Comparison of ENCODE assay signal across 9 cellular contexts in the genomic region with DNA sequence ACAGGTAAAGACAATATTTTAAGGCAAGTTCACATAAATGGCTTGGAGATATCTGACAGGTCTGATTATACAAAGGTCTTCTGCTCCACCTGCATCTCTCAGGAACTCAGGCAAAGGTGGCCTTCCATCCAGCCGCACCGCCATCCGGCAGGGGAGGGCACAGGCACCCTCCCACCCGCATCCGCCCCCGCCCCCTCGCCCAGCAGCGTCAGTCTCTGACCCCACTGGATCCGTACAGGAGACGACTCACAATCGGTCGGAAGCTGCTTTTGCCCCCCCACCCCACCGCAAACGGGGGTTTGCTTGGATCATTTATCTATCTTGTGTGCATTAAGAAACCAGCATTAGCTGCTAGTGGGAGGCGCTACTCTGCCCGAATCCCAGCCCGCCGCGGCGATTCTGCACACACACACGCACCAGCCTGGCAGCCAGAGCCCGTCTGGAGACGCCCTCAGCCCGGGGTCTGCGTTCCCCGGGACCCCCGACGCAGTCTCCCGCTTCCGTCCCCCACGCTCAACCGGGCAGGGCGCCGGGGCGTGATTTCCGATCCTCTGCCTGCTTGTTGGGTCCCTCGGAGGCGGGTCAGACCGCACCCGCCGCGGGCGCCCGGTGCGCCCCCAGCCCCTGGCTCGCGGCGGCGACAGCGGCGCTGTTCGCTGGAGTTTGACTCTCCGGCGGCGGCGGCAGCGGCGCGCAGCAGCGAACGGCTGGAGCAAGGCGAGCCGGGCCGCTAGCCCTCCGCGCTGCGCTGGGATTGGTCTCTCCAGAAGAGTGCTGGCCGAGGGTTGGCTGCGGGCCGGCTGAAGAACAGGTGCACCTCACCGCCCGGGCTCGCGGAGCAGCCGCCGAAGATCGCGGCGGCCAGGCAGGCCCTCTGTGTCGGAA. TPM values are rescaled to one million over a fixed set of nuclear protein-coding genes. Genes with fewer than 3 reads are reported as not detected.
DNase-seq lines count a peak whose midpoint lies in the region; ATAC-seq and TF ChIP-seq lines count a peak whose summit lies in the region.
"Had no signal": no experiment of that assay in that cellular context is flagged by ENCODE, and none has a peak within 500 bp of the region (broad histone marks: within the 10 kb centered on the region; RNA-seq: fewer than 3 reads in every experiment).

No MANE protein-coding gene starts in this region.

- no peaks in the 10 kb centered on the region for H3K9me3 ChIP-seq in BLaER1 treated with 17β-estradiol and CSF1 and Interleukin-3, amounts not matched to agents 10 nM and 100 nM (replicated peaks in 1 of 11)
- no peaks in the 10 kb centered on the region for H3K9me3 ChIP-seq in body of pancreas
- H3K9me3 ChIP-seq in testis: no peaks in the 10 kb centered on the region

- peak overlapping the region in 9 of 11 experiments; percentile 40 to 83 (median 66); a peak in 18 of 22 replicates for H3K27ac ChIP-seq in BLaER1 treated with 17β-estradiol and CSF1 and Interleukin-3, amounts not matched to agents 10 nM and 100 nM
- H3K27ac ChIP-seq in body of pancreas (no peak overlapping the region), testis (no peak overlapping the region)

- H3K36me3 ChIP-seq in BLaER1 treated with 17β-estradiol and CSF1 and Interleukin-3, amounts not matched to agents 10 nM and 100 nM: no peaks in the 10 kb centered on the region
- H3K36me3 ChIP-seq in body of pancreas (replicated peaks in 1 of 2; ENCODE audit: insufficient read depth in 1 of 2, low read depth in 2 of 2) (no peaks in the 10 kb centered on the region), testis (ENCODE audit: low read depth, missing control alignments) (no peaks in the 10 kb centered on the region)

- intact Hi-C loops in body of pancreas (cut with DNase I) (no loop called here), testis (cut with DNase I; ENCODE audit: low total_unique reads) (no loop called here)

- peaks cover 0 to 55% (median 0%) of the 10 kb centered on the region in 11 experiments; a peak in 10 of 22 replicates for H3K27me3 ChIP-seq in BLaER1 treated with 17β-estradiol and CSF1 and Interleukin-3, amounts not matched to agents 10 nM and 100 nM
- peaks cover 0 to 26% of the 10 kb centered on the region in 2 donors for H3K27me3 ChIP-seq in body of pancreas
- no peaks in the 10 kb centered on the region for H3K27me3 ChIP-seq in testis

- TF ChIP-seq POLR2A in body of pancreas (IDR thresholded peaks at IDR 0.05) (no peak), testis (IDR thresholded peaks at IDR 0.05) (no peak)

- peak; percentile 57 to 81 (median 66) for DNase-seq in body of pancreas
- peak; percentile 20 for DNase-seq in inferior parietal cortex (ENCODE audit: extremely low spot score)
- DNase-seq in testis: peak; percentile 74
- DNase-seq in NCI-H1105 (lab: John Stamatoyannopoulos, UW): no peak
- DNase-seq in NCI-H526 treated with DMSO at 0.1 percent for 48 hours (lab: John Stamatoyannopoulos, UW): no peak

- peaks cover 15 to 64% (median 49%) of the 10 kb centered on the region in 10 experiments for H3K4me1 ChIP-seq in BLaER1 treated with 17β-estradiol and CSF1 and Interleukin-3, amounts not matched to agents 10 nM and 100 nM
- H3K4me1 ChIP-seq in body of pancreas (peaks cover 20% of the 10 kb centered on the region), testis (no peaks in the 10 kb centered on the region)

- ATAC-seq in HG03354 (IDR thresholded peaks at IDR 0.05; ENCODE audit: poor library complexity, severe bottlenecking, unreplicated experiment) (peak; percentile 62), body of pancreas (peak; percentile 85), GM18519 (IDR thresholded peaks at IDR 0.05; ENCODE audit: low FRiP score, unreplicated experiment) (no peak)

- TF ChIP-seq CTCF in body of pancreas (IDR thresholded peaks at IDR 0.05): no peak
- TF ChIP-seq CTCF in testis (IDR thresholded peaks at IDR 0.05): no peak

- 1 to 2% methylated on average over 40 to 78 of the region's 80 CpGs for WGBS in body of pancreas, 2 donors
- 0 to 1% methylated on average over 10 to 80 of the region's 80 CpGs for WGBS in testis, 2 donors

- peak overlapping the region; percentile 53 to 89 (median 82) for H3K9ac ChIP-seq in BLaER1 treated with 17β-estradiol and CSF1 and Interleukin-3, amounts not matched to agents 10 nM and 100 nM

- H3K4me3 ChIP-seq in BLaER1 treated with 17β-estradiol and CSF1 and Interleukin-3, amounts not matched to agents 10 nM and 100 nM: peak overlapping the region; percentile 61 to 91 (median 85)
- H3K4me3 ChIP-seq in body of pancreas (no peak overlapping the region), testis (peak overlapping the region; percentile 18 to 32)

- H3K4me2 ChIP-seq in BLaER1 treated with 17β-estradiol and CSF1 and Interleukin-3, amounts not matched to agents 10 nM and 100 nM: peak overlapping the region; percentile 83 to 99 (median 96)

- peaks cover 0 to 52% (median 11%) of the 10 kb centered on the region in 11 experiments; a peak in 11 of 22 replicates for H4K20me1 ChIP-seq in BLaER1 treated with 17β-estradiol and CSF1 and Interleukin-3, amounts not matched to agents 10 nM and 100 nM

RNA-seq across cellular contexts. Expression of a gene that starts 0.8 kb away (rescaled TPM):
- total RNA-seq in body of pancreas: under 1 TPM in 1 of 2 donors, not detected in 1; 0.26 TPM
- total RNA-seq in testis: 1 to 10 TPM; 2.7 to 3.9 TPM
- polyA plus RNA-seq in testis (ENCODE audit: insufficient read depth, low read depth, low replicate concordance): 2.7 TPM
- total RNA-seq: activated CD8-positive, alpha-beta memory T cell treated with anti-CD3 and anti-CD28 coated beads for 36 hours had no signal

Comparison
In these comparisons a context has a peak if more than half of its experiments do, and no peak if none do; other contexts are left out.
1. H3K27ac ChIP-seq: peak in BLaER1 treated with 17β-estradiol and CSF1 and Interleukin-3, amounts not matched to agents 10 nM and 100 nM (9 of 11); none in body of pancreas (0 of 4) and testis (0 of 2).
2. H3K4me3 ChIP-seq: peak in BLaER1 treated with 17β-estradiol and CSF1 and Interleukin-3, amounts not matched to agents 10 nM and 100 nM (10 of 10) and testis (2 of 2); none in body of pancreas (0 of 2).
3. DNase-seq: peak in body of pancreas (4 of 4), inferior parietal cortex (single experiment) and testis (single experiment); none in NCI-H1105 (single experiment) and NCI-H526 treated with DMSO at 0.1 percent for 48 hours (single experiment).